17 cellular contexts compared by ENCODE assay signal in the genomic region with DNA sequence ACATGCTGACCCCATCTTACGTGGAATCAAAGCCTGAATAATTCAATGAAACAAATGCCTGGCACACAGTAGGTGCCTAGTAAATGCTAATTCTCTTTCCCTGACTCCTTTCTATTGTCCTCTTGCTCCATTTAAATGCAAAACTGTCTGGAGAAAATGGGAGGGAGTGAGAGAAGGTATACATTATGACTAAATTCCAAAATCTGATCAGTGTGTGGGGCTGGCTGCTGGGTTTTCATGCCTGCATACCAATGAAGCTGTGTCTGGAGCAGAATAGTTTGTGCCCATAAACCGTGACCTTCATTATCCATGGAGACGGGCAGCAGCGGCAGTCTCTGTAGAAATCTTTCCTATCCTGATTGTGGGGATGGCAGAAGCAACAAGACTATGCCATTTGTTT.
"Had no signal": no experiment of that assay in that cellular context is flagged by ENCODE, and none has a peak within 500 bp of the region (broad histone marks: within the 10 kb centered on the region; RNA-seq: fewer than 3 reads in every experiment).

No MANE protein-coding gene starts in this region.

- H3K4me1 ChIP-seq: prostate gland had no signal

- H3K4me1 Mint-ChIP-seq: activated T-helper 17 cell treated with anti-CD3 and anti-CD28 coated beads, Interleukin-2, amount 50 U/mL, for 72 hours; immature natural killer cell; naive B cell had no signal

- ATAC-seq: activated T-helper 17 cell treated with anti-CD3 and anti-CD28 coated beads, Interleukin-2, amount 50 U/mL, for 72 hours; effector memory CD8-positive, alpha-beta T cell; sciatic nerve had no signal

- H3K27ac Mint-ChIP-seq: activated naive CD4-positive, alpha-beta T cell treated with anti-CD3 and anti-CD28 coated beads, Interleukin-2, amount 10 ng/mL, durations not matched to agents 7 days and 5 days; activated T-helper 17 cell treated with anti-CD3 and anti-CD28 coated beads, Interleukin-2, amount 50 U/mL, for 72 hours; effector memory CD8-positive, alpha-beta T cell; immature natural killer cell; naive B cell had no signal

- H3K9me3 ChIP-seq: left ventricle myocardium inferior, prostate gland, upper lobe of left lung had no signal

- H3K4me3 ChIP-seq: left ventricle myocardium inferior, prostate gland, upper lobe of left lung had no signal

- H3K27ac ChIP-seq: brain microvascular endothelial cell, left ventricle myocardium inferior, prostate gland, upper lobe of left lung had no signal

- H3K36me3 Mint-ChIP-seq: activated naive CD4-positive, alpha-beta T cell treated with anti-CD3 and anti-CD28 coated beads, Interleukin-2, amount 10 ng/mL, durations not matched to agents 7 days and 5 days; immature natural killer cell; naive B cell had no signal

- H3K27me3 ChIP-seq: upper lobe of left lung had no signal

- DNase-seq: activated CD4-positive, alpha-beta T cell treated with anti-CD3 and anti-CD28 coated beads, Interleukin-2, amount 50 U/mL, for 1 hour; activated naive CD4-positive, alpha-beta T cell treated with anti-CD3 and anti-CD28 coated beads, Interleukin-2, amount 10 ng/mL, durations not matched to agents 7 days and 5 days; activated T-cell treated with anti-CD3 and anti-CD28 coated beads for 4 hours; brain microvascular endothelial cell; effector memory CD8-positive, alpha-beta T cell; hippocampal formation; immature natural killer cell; left ventricle myocardium inferior; naive B cell; occipital lobe; stimulated activated CD4-positive, alpha-beta T cell treated with anti-CD3 and anti-CD28 coated beads, Interleukin-12 subunit alpha, Interleukin-12 subunit beta, amount 100 ng/mL, for 4 hours; stimulated activated naive CD4-positive, alpha-beta T cell; substantia nigra; upper lobe of left lung had no signal

- H3K4me3 Mint-ChIP-seq: activated naive CD4-positive, alpha-beta T cell treated with anti-CD3 and anti-CD28 coated beads, Interleukin-2, amount 10 ng/mL, durations not matched to agents 7 days and 5 days; activated T-helper 17 cell treated with anti-CD3 and anti-CD28 coated beads, Interleukin-2, amount 50 U/mL, for 72 hours; effector memory CD8-positive, alpha-beta T cell; immature natural killer cell; naive B cell had no signal

- H3K36me3 ChIP-seq: brain microvascular endothelial cell, left ventricle myocardium inferior, prostate gland, upper lobe of left lung had no signal

- H3K9me3 Mint-ChIP-seq: activated naive CD4-positive, alpha-beta T cell treated with anti-CD3 and anti-CD28 coated beads, Interleukin-2, amount 10 ng/mL, durations not matched to agents 7 days and 5 days; activated T-helper 17 cell treated with anti-CD3 and anti-CD28 coated beads, Interleukin-2, amount 50 U/mL, for 72 hours; effector memory CD8-positive, alpha-beta T cell had no signal
